17 cellular contexts compared by ENCODE assay signal in genomic region chr5:41369799-41370198, GRCh38.
"Had no signal": no experiment of that assay in that cellular context is flagged by ENCODE, and none has a peak within 500 bp of the region (broad histone marks: within the 10 kb centered on the region; RNA-seq: fewer than 3 reads in every experiment).

No MANE protein-coding gene starts in this region.

- H3K9me3 ChIP-seq: SJCRH30 had no signal

- H3K4me3 ChIP-seq: SJCRH30 had no signal

- DNase-seq: KBM-7, MV-4-11, NCI-H1048, NCI-H1105 treated with DMSO at 0.1 percent for 48 hours, NCI-H1417 treated with DMSO at 0.1 percent for 48 hours, NCI-H146, NCI-H1694 treated with DMSO at 0.1 percent for 48 hours, NCI-H1930, NCI-H2081, NCI-H2107, NCI-H2227 treated with DMSO at 0.1 percent for 48 hours, NCI-H524, NCI-H69, NCI-H774, RPMI8226, SHP77 treated with DMSO at 0.1 percent for 48 hours, SJCRH30 had no signal

- H3K4me1 ChIP-seq: SJCRH30 had no signal

- H3K27ac ChIP-seq: SJCRH30 had no signal

- H3K36me3 ChIP-seq: SJCRH30 had no signal
